26 cellular contexts compared by ENCODE assay signal in the genomic region with DNA sequence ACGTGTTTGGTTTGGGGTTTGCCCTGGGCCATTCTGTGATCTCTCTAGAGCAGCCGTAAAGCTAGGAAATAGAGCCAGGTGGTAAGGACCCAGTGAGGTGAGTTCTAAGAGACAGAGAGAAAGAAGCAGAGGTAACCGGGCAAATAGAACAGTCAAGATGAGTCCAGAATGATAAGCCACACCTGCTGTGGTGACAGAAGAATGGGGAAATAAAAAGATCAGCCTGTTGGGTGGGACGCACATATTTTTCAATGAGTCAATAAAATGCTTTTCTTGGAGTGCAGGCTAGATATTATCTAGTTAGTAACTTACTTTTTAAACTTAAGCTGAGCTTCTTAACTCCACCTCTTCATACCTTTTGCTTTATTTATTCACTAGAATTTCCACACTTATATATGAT.
"Had no signal": no experiment of that assay in that cellular context is flagged by ENCODE, and none has a peak within 500 bp of the region (broad histone marks: within the 10 kb centered on the region; RNA-seq: fewer than 3 reads in every experiment).

No MANE protein-coding gene starts in this region.

- ATAC-seq: activated T-helper 17 cell treated with anti-CD3 and anti-CD28 coated beads, Interleukin-2, amount 50 U/mL, for 72 hours; T-helper 17 cell had no signal

- H3K36me3 ChIP-seq: brain microvascular endothelial cell had no signal

- H3K27ac ChIP-seq: brain microvascular endothelial cell had no signal

- DNase-seq: activated B cell treated with CpG ODN at 0.5 μM for 24 hours; activated CD4-positive, alpha-beta memory T cell treated with anti-CD3 and anti-CD28 coated beads for 36 hours; activated CD4-positive, alpha-beta T cell treated with anti-CD3 and anti-CD28 coated beads, Interleukin-2, amount 10 ng/mL, durations not matched to agents 7 days and 5 days; activated CD8-positive, alpha-beta memory T cell treated with anti-CD3 and anti-CD28 coated beads for 24 hours; activated gamma-delta T cell; activated naive CD4-positive, alpha-beta T cell treated with anti-CD3 and anti-CD28 coated beads, Interleukin-2, amount 10 ng/mL, durations not matched to agents 7 days and 5 days; activated naive CD8-positive, alpha-beta T cell treated with anti-CD3 and anti-CD28 coated beads for 36 hours; activated T-cell treated with anti-CD3 and anti-CD28 coated beads for 4 hours; activated T-cell treated with anti-CD3 and anti-CD28 coated beads, Interleukin-2, amount 50 U/mL, for 48 hours; brain microvascular endothelial cell; Kasumi-1; KBM-7; NCI-H1092; NCI-H1417 treated with DMSO at 0.1 percent for 48 hours; NCI-H1694; NCI-H2029; NCI-H2107; NCI-H345; NCI-H510A; NCI-H526 treated with DMSO at 0.1 percent for 48 hours; NK-92 treated with Interleukin-12 subunit alpha and Interleukin-12 subunit beta, amount 100 ng/mL, for 24 hours; OCI-M1; SIG-M5; T-helper 17 cell; T-helper 9 cell had no signal

- H3K27me3 ChIP-seq: brain microvascular endothelial cell had no signal
